1 cellular context compared by ENCODE assay signal in genomic region chr11:83187463-83187862, GRCh38.
TF ChIP-seq lines count a peak whose summit lies in the region.

No MANE protein-coding gene starts in this region.

TF ChIP-seq in SK-N-SH, 30 proteins besides CTCF, POLR2A, EP300 and RAD21 (continued from another document):
- TF ChIP-seq JUND (IDR thresholded peaks at IDR 0.05): no peak
- no peak for TF ChIP-seq SIN3A (IDR thresholded peaks at IDR 0.05; ENCODE audit: borderline replicate concordance, low read depth, low read length)
- no peak for TF ChIP-seq TEAD4 (IDR thresholded peaks at IDR 0.05; ENCODE audit: borderline replicate concordance, insufficient read depth)
TF ChIP-seq in SK-N-SH: peak in this region for 0.
